ENCODE assay signal across 9 cellular contexts in genomic region chr11:29333993-29334780, GRCh38.
DNase-seq lines count a peak whose midpoint lies in the region; ATAC-seq lines count a peak whose summit lies in the region.
"Had no signal": no experiment of that assay in that cellular context is flagged by ENCODE, and none has a peak within 500 bp of the region (broad histone marks: within the 10 kb centered on the region; RNA-seq: fewer than 3 reads in every experiment).

No MANE protein-coding gene starts in this region.

- no peak overlapping the region for H3K4me3 ChIP-seq in aorta (ENCODE audit: low read length in 2 of 2)

- H3K4me1 ChIP-seq in aorta (ENCODE audit: control insufficient read depth in 1 of 2, insufficient read depth in 2 of 2, low read length in 2 of 2) = no peaks in the 10 kb centered on the region
- H3K4me1 ChIP-seq: parathyroid adenoma had no signal

- peak; percentile 93 for ATAC-seq in HG03066 (IDR thresholded peaks at IDR 0.05; ENCODE audit: low read depth, unreplicated experiment)
- no peak for ATAC-seq in aorta (ENCODE audit: low FRiP score)

- H3K9me3 ChIP-seq in aorta (ENCODE audit: control insufficient read depth, low read length) = no peaks in the 10 kb centered on the region

- intact Hi-C loops in aorta (cut with DNase I) = loop anchor here (5.0 to 10.0 kb wide), 3 partner anchors 172 to 1637 kb away; no protein-coding TSS in a partner anchor

- H3K36me3 ChIP-seq in aorta (ENCODE audit: control insufficient read depth in 1 of 2, insufficient read depth in 2 of 2, low read length in 1 of 2) = no peaks in the 10 kb centered on the region

- no peak overlapping the region for H3K27ac ChIP-seq in aorta (ENCODE audit: low read depth in 1 of 2, low read length in 2 of 2)
- H3K27ac ChIP-seq: parathyroid adenoma had no signal

- WGBS in aorta, 2 donors = 37 to 39% methylated on average over 5 of the region's 5 CpGs

- no peaks in the 10 kb centered on the region for H3K27me3 ChIP-seq in aorta (ENCODE audit: control insufficient read depth in 1 of 2, insufficient read depth in 2 of 2, low read length in 1 of 2)

- DNase-seq in D341Med (ENCODE audit: low spot score) (peak; percentile 67), GM19238 (ENCODE audit: insufficient read length, low spot score) (peak; percentile 22), NCI-H345 treated with DMSO at 0.1 percent for 48 hours (lab: John Stamatoyannopoulos, UW; ENCODE audit: unreplicated experiment) (peak; percentile 35), dedifferentiated amniotic fluid mesenchymal stem cell (ENCODE audit: extremely low spot score) (peak; percentile 69), pons (ENCODE audit: low spot score) (peak; percentile 56), OCI-M2 (lab: John Stamatoyannopoulos, UW; ENCODE audit: unreplicated experiment) (no peak), aorta (no peak)

Comparison
In these comparisons a context has a peak if more than half of its experiments do, and no peak if none do; other contexts are left out.
1. DNase-seq: peak in D341Med (single experiment), GM19238 (single experiment), NCI-H345 treated with DMSO at 0.1 percent for 48 hours (single experiment), dedifferentiated amniotic fluid mesenchymal stem cell (single experiment) and pons (single experiment); none in OCI-M2 (single experiment) and aorta (0 of 2).